Comparison of ENCODE assay signal across 20 cellular contexts in the genomic region with DNA sequence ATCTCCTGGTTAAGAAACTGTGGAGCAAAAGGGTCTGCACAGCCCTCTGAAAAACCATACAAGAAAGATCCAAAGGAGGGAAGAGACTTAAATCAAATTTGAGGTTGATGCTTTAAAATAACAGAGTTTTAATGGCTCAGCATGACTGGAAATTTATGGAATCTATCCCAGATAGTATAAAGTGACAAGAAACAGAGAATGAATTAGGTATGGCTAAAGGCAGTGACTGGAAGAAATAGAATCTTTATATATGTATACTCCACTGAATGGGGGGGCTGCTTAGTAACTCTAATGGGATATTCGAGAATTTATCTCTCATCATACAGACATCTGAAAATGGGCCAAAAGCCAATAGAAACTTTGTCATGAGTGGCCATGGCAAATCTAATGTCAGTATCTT. TPM values are rescaled to one million over a fixed set of nuclear protein-coding genes. Genes with fewer than 3 reads are reported as not detected.
DNase-seq lines count a peak whose midpoint lies in the region; ATAC-seq, FAIRE-seq and TF ChIP-seq lines count a peak whose summit lies in the region.
"Had no signal": no experiment of that assay in that cellular context is flagged by ENCODE, and none has a peak within 500 bp of the region (broad histone marks: within the 10 kb centered on the region; RNA-seq: fewer than 3 reads in every experiment).

No MANE protein-coding gene starts in this region.

- no peak overlapping the region for H3K9ac ChIP-seq in SK-N-SH

- H3K4me1 ChIP-seq in SK-N-SH (ENCODE audit: control insufficient read depth in 1 of 2, insufficient read depth in 2 of 2, low read depth in 1 of 2, low read length in 1 of 2) (peaks cover 0 to 12% of the 10 kb centered on the region in 2 experiments; a peak in 2 of 4 replicates), upper lobe of left lung (no peaks in the 10 kb centered on the region)

- H3K4me2 ChIP-seq in SK-N-SH = peak overlapping the region; percentile 42
- H3K4me2 ChIP-seq: A549, GM23338 had no signal

- no peak for DNase-seq in GM19239 (ENCODE audit: insufficient read length, low spot score)
- no peak for DNase-seq in SK-N-SH
- peak; percentile 17 for DNase-seq in left kidney (ENCODE audit: low read depth, low spot score)
- DNase-seq in AG20443 (ENCODE audit: low spot score) = no peak
- no peak for DNase-seq in upper lobe of left lung
- DNase-seq in stimulated activated CD4-positive, alpha-beta T cell treated with anti-CD3 and anti-CD28 coated beads, Interleukin-4, amount 100 ng/mL, for 4 hours = no peak
- DNase-seq: 8988T; ACHN; C1 segment of cervical spinal cord; Calu3; CD4-positive, alpha-beta memory T cell; COR-L47; DMS53; DMS79 treated with DMSO at 0.1 percent for 48 hours; H9 had no signal

- no peaks in the 10 kb centered on the region for H3K79me2 ChIP-seq in SK-N-SH (ENCODE audit: insufficient read depth)

- no peaks in the 10 kb centered on the region for H3K9me3 ChIP-seq in SK-N-SH
- no peaks in the 10 kb centered on the region for H3K9me3 ChIP-seq in upper lobe of left lung
- H3K9me3 ChIP-seq: A549 had no signal

- no peaks in the 10 kb centered on the region for H4K20me1 ChIP-seq in SK-N-SH (ENCODE audit: insufficient read depth)

- 13% methylated on average over 1 of the region's 1 CpG for WGBS in SK-N-SH (ENCODE audit: low lambda C conversion rate)
- 52 to 75% methylated on average over 1 of the region's 1 CpG for WGBS in upper lobe of left lung, 2 donors

- H3K9me2 ChIP-seq in SK-N-SH = no peaks in the 10 kb centered on the region

- H3K4me3 ChIP-seq in SK-N-SH (ENCODE audit: low read depth in 2 of 2, low read length in 1 of 2) (no peak overlapping the region), upper lobe of left lung (no peak overlapping the region)
- H3K4me3 ChIP-seq: A549, GM23338 had no signal

- POLR2A ChIA-PET in SK-N-SH (lab: Yijun Ruan, JAX) = no interaction called here

- peak; percentile 48 for FAIRE-seq in GM19239 (lab: Jason Lieb, UNC)
- FAIRE-seq: A549, G401.6 had no signal

- peaks cover 15% of the 10 kb centered on the region for H3F3A ChIP-seq in SK-N-SH (replicated peaks; ENCODE audit: insufficient read depth)

- H3K27me3 ChIP-seq in SK-N-SH (ENCODE audit: insufficient read depth) (no peaks in the 10 kb centered on the region), upper lobe of left lung (no peaks in the 10 kb centered on the region)

- ATAC-seq in HG02798 (IDR thresholded peaks at IDR 0.05; ENCODE audit: poor library complexity, unreplicated experiment) (no peak), upper lobe of left lung (ENCODE audit: low FRiP score in 2 of 2) (no peak)
- ATAC-seq: GM23338, HCT116 had no signal

- H2AFZ ChIP-seq in SK-N-SH (ENCODE audit: low read depth) = peak overlapping the region; percentile 13; the same call in 1 of the 2 replicates
- H2AFZ ChIP-seq: GM23338 had no signal

- CTCF ChIA-PET in SK-N-SH (lab: Yijun Ruan, JAX) = interaction anchor here (1.2 kb wide), 1 partner anchor 19 kb away, joined by 3 read pairs; no protein-coding TSS in a partner anchor

- peak overlapping the region in 1 of 2 experiments; percentile 68; a peak in 2 of 4 replicates for H3K27ac ChIP-seq in SK-N-SH (ENCODE audit: low read depth in 2 of 2, low read length in 1 of 2)
- H3K27ac ChIP-seq in upper lobe of left lung = no peak overlapping the region
- H3K27ac ChIP-seq: A549 had no signal

- TF ChIP-seq EP300 in SK-N-SH (IDR thresholded peaks at IDR 0.05; ENCODE audit: borderline replicate concordance in 1 of 2, low read depth in 1 of 2, low read length in 1 of 2) (no peak; a peak in 1 of 4 replicates), upper lobe of left lung (IDR thresholded peaks at IDR 0.05) (no peak)

- H3K36me3 ChIP-seq in SK-N-SH (replicated peaks in 1 of 2; ENCODE audit: control insufficient read depth in 1 of 2, insufficient read depth in 2 of 2, low read length in 1 of 2) (no peaks in the 10 kb centered on the region), upper lobe of left lung (no peaks in the 10 kb centered on the region)

- no peak for TF ChIP-seq CTCF in SK-N-SH (IDR thresholded peaks at IDR 0.05)
- no peak for TF ChIP-seq CTCF in upper lobe of left lung (IDR thresholded peaks at IDR 0.05)

- TF ChIP-seq RAD21 in SK-N-SH (IDR thresholded peaks at IDR 0.05; ENCODE audit: low read length) = no peak

- TF ChIP-seq POLR2A in upper lobe of left lung (IDR thresholded peaks at IDR 0.05) = no peak

TF ChIP-seq in SK-N-SH, 30 proteins besides CTCF, POLR2A, EP300 and RAD21:
- no peak for TF ChIP-seq MEF2A (IDR thresholded peaks at IDR 0.05; ENCODE audit: borderline replicate concordance, low read depth)
- no peak for TF ChIP-seq POLR2AphosphoS5 (IDR thresholded peaks at IDR 0.05; ENCODE audit: low read depth, low read length)
- no peak for TF ChIP-seq RFX5 (IDR thresholded peaks at IDR 0.05; ENCODE audit: low read length)
- no peak for TF ChIP-seq JUND (IDR thresholded peaks at IDR 0.05)
- TF ChIP-seq MXI1 (IDR thresholded peaks at IDR 0.05; ENCODE audit: low read depth, low read length) = no peak
- TF ChIP-seq, protein P1, sequence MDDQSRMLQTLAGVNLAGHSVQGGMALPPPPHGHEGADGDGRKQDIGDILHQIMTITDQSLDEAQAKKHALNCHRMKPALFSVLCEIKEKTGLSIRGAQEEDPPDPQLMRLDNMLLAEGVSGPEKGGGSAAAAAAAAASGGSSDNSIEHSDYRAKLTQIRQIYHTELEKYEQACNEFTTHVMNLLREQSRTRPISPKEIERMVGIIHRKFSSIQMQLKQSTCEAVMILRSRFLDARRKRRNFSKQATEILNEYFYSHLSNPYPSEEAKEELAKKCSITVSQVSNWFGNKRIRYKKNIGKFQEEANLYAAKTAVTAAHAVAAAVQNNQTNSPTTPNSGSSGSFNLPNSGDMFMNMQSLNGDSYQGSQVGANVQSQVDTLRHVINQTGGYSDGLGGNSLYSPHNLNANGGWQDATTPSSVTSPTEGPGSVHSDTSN (IDR thresholded peaks at IDR 0.05) = peak; percentile 4; the same call in 1 of the 2 replicates
- TF ChIP-seq NFIC (IDR thresholded peaks at IDR 0.05; ENCODE audit: borderline replicate concordance) = peak; percentile 6; the same call in 1 of the 2 replicates
- TF ChIP-seq TAF1 (IDR thresholded peaks at IDR 0.05; ENCODE audit: borderline replicate concordance, low read depth, low read length) = no peak
- TF ChIP-seq TCF12 (IDR thresholded peaks at IDR 0.05) = peak; percentile 56
- TF ChIP-seq FOXJ3 (CRISPR knock-in tag; IDR thresholded peaks at IDR 0.05) = no peak
- TF ChIP-seq, protein P2, sequence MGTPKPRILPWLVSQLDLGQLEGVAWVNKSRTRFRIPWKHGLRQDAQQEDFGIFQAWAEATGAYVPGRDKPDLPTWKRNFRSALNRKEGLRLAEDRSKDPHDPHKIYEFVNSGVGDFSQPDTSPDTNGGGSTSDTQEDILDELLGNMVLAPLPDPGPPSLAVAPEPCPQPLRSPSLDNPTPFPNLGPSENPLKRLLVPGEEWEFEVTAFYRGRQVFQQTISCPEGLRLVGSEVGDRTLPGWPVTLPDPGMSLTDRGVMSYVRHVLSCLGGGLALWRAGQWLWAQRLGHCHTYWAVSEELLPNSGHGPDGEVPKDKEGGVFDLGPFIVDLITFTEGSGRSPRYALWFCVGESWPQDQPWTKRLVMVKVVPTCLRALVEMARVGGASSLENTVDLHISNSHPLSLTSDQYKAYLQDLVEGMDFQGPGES (IDR thresholded peaks at IDR 0.05; ENCODE audit: low read depth, low read length) = no peak

RNA-seq across cellular contexts. Expression of a gene that starts 17.6 kb away (rescaled TPM):
- polyA plus RNA-seq in SK-N-SH (2012; rRNA removed) = 26.4 and 35.2 TPM in 2 replicates
- 42.3 and 56.5 TPM in 2 replicates for polyA plus RNA-seq in SK-N-SH (2012; cell fraction: cytosol; rRNA removed)
- polyA plus RNA-seq in SK-N-SH (2012; cell fraction: nucleus; rRNA removed) = 8.4 and 15.1 TPM in 2 replicates
- total RNA-seq in upper lobe of left lung = 10 to 100 TPM; 21.5 to 65.7 (median 27.0) TPM
